ENCODE assay signal across 20 cellular contexts in the genomic region with DNA sequence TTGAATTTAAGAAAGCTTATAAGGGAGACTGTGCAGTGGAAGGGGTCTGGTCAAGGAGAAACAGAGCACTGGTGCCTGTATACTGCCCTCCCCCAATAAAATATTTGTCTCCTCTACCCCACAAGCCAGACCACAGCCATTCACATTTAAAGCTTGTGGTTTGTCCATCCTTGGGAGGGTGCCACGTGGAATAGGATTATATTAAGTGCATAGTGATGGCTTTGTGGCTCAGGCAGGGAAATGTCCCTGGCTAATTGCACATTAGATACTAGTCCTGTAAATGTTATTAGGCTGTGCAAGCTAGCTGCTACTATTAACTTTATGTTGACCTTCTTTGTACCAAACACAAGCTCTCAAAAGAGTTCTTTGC.
A peak's percentile ranks its signal among the peaks of the same experiment; 100 is the strongest.
DNase-seq lines count a peak whose midpoint lies in the region; ATAC-seq and TF ChIP-seq lines count a peak whose summit lies in the region.
"Had no signal": no experiment of that assay in that cellular context is flagged by ENCODE, and none has a peak within 500 bp of the region (broad histone marks: within the 10 kb centered on the region; RNA-seq: fewer than 3 reads in every experiment).

No MANE protein-coding gene starts in this region.

- no peaks in the 10 kb centered on the region for H3K4me1 ChIP-seq in breast epithelium
- H3K4me1 ChIP-seq in mesodermal cell (ENCODE audit: control insufficient read depth, insufficient read depth, low read length, poor library complexity, severe bottlenecking): peaks cover 34% of the 10 kb centered on the region
- peaks cover 0 to 21% (median 4%) of the 10 kb centered on the region in 4 donors for H3K4me1 ChIP-seq in tibial nerve
- H3K4me1 ChIP-seq: right lobe of liver had no signal

- H3K27me3 ChIP-seq in breast epithelium: no peaks in the 10 kb centered on the region
- H3K27me3 ChIP-seq in tibial nerve: no peaks in the 10 kb centered on the region
- H3K27me3 ChIP-seq: hepatocyte, right lobe of liver had no signal

- TF ChIP-seq EP300 in tibial nerve (IDR thresholded peaks at IDR 0.05): no peak

- no peak overlapping the region for H3K4me3 ChIP-seq in AG10803 (ENCODE audit: low read length)
- H3K4me3 ChIP-seq in breast epithelium: no peak overlapping the region
- no peak overlapping the region for H3K4me3 ChIP-seq in mesodermal cell (ENCODE audit: extremely low read depth, insufficient read depth, low read length, poor library complexity, severe bottlenecking)
- no peak overlapping the region for H3K4me3 ChIP-seq in tibial nerve
- H3K4me3 ChIP-seq: hepatocyte, left ventricle myocardium inferior, right lobe of liver had no signal

- intact Hi-C loops in breast epithelium (cut with DNase I; ENCODE audit: low total_unique reads): no loop called here

- WGBS in mesodermal cell (ENCODE audit: insufficient coverage in 2 of 2), 2 experiments: 60% methylated on average over 1 of the region's 1 CpG; no CpG with 5 or more reads in 1 of the 2 experiments
- WGBS in tibial nerve, 2 donors: 9 to 24% methylated on average over 1 of the region's 1 CpG

- DNase-seq in AG10803 (ENCODE audit: low read depth) (peak; percentile 68), NCI-H82 treated with DMSO at 0.1 percent for 48 hours (lab: John Stamatoyannopoulos, UW; ENCODE audit: unreplicated experiment) (peak; percentile 17), breast epithelium (ENCODE audit: low spot score in 2 of 2) (peak in 1 of 2 donors; percentile 70), tibial nerve (ENCODE audit: low spot score in 2 of 2) (no peak), NOMO-1 (lab: John Stamatoyannopoulos, UW; ENCODE audit: unreplicated experiment in 2 of 2) (no peak), SHP77 (lab: John Stamatoyannopoulos, UW) (no peak)
- DNase-seq: activated naive CD4-positive, alpha-beta T cell treated with anti-CD3 and anti-CD28 coated beads, Interleukin-2, amount 50 U/mL, for 16 hours; H9; left ventricle myocardium inferior; natural killer cell; NCI-H1436 treated with DMSO at 0.1 percent for 48 hours; NCI-H510A treated with DMSO at 0.1 percent for 48 hours; right lobe of liver; stimulated activated naive B cell treated with anti-CD40 and anti-IgM and Interleukin-4, amounts not matched to agents 10 μg/mL and 1 μg/mL and 100 μg/mL, for 72 hours; T-helper 2 cell had no signal

- TF ChIP-seq CTCF in AG10803 (conservative IDR thresholded peaks at IDR 0.05; ENCODE audit: low read length) (no peak), breast epithelium (IDR thresholded peaks at IDR 0.05) (no peak), tibial nerve (IDR thresholded peaks at IDR 0.05) (no peak)

- H3K36me3 ChIP-seq in breast epithelium: no peaks in the 10 kb centered on the region
- no peaks in the 10 kb centered on the region for H3K36me3 ChIP-seq in mesodermal cell (ENCODE audit: control insufficient read depth, insufficient read depth, low read length)
- H3K36me3 ChIP-seq in tibial nerve: no peaks in the 10 kb centered on the region
- H3K36me3 ChIP-seq: left ventricle myocardium inferior, right lobe of liver had no signal

- H3K27ac ChIP-seq in breast epithelium (peak overlapping the region; percentile 63 to 72), mesodermal cell (ENCODE audit: low read depth, low read length, severe bottlenecking) (peak overlapping the region; percentile 52), tibial nerve (peak overlapping the region in 1 of 4 donors; percentile 14)
- H3K27ac ChIP-seq: hepatocyte, KMS-11, left ventricle myocardium inferior, right lobe of liver, RWPE1 had no signal

- no peak for ATAC-seq in GM21528 (IDR thresholded peaks at IDR 0.05; ENCODE audit: low FRiP score, unreplicated experiment)
- ATAC-seq: right lobe of liver; stimulated activated naive B cell treated with anti-CD40 and anti-IgM and Interleukin-4, amounts not matched to agents 10 μg/mL and 1 μg/mL and 100 μg/mL, for 72 hours had no signal

- no peaks in the 10 kb centered on the region for H3K9me3 ChIP-seq in breast epithelium
- H3K9me3 ChIP-seq in mesodermal cell (ENCODE audit: control insufficient read depth, low read length): no peaks in the 10 kb centered on the region
- H3K9me3 ChIP-seq in tibial nerve: no peaks in the 10 kb centered on the region
- H3K9me3 ChIP-seq: left ventricle myocardium inferior, right lobe of liver had no signal

- TF ChIP-seq POLR2A in breast epithelium (IDR thresholded peaks at IDR 0.05) (no peak), tibial nerve (IDR thresholded peaks at IDR 0.05) (no peak)

Comparison
In these comparisons a context has a peak if more than half of its experiments do, and no peak if none do; other contexts are left out.
1. DNase-seq: peak in AG10803 (single experiment) and NCI-H82 treated with DMSO at 0.1 percent for 48 hours (single experiment); none in tibial nerve (0 of 2), NOMO-1 (0 of 2) and SHP77 (0 of 2).